Comparison of ENCODE assay signal across 9 cellular contexts in genomic region chr2:186543561-186544131, GRCh38. TPM values are rescaled to one million over a fixed set of nuclear protein-coding genes. Genes with fewer than 3 reads are reported as not detected.
DNase-seq lines count a peak whose midpoint lies in the region; ATAC-seq, FAIRE-seq and TF ChIP-seq lines count a peak whose summit lies in the region.
"Had no signal": no experiment of that assay in that cellular context is flagged by ENCODE, and none has a peak within 500 bp of the region (broad histone marks: within the 10 kb centered on the region; RNA-seq: fewer than 3 reads in every experiment).

No MANE protein-coding gene starts in this region.

- peaks cover 6% of the 10 kb centered on the region for H3K27me3 Mint-ChIP-seq in activated naive CD4-positive, alpha-beta T cell treated with anti-CD3 and anti-CD28 coated beads for 36 hours (ENCODE audit: low read depth)
- H3K27me3 Mint-ChIP-seq in stimulated activated memory B cell treated with anti-CD40 and anti-IgM and Interleukin-4, amounts not matched to agents 10 μg/mL and 1 μg/mL and 100 μg/mL, for 72 hours, result no peaks in the 10 kb centered on the region

- H3K36me3 Mint-ChIP-seq in activated naive CD4-positive, alpha-beta T cell treated with anti-CD3 and anti-CD28 coated beads for 36 hours (ENCODE audit: low read depth), result no peaks in the 10 kb centered on the region
- no peaks in the 10 kb centered on the region for H3K36me3 Mint-ChIP-seq in stimulated activated memory B cell treated with anti-CD40 and anti-IgM and Interleukin-4, amounts not matched to agents 10 μg/mL and 1 μg/mL and 100 μg/mL, for 72 hours

- WGBS in suprapubic skin, result 45% methylated on average over 3 of the region's 3 CpGs

- peak overlapping the region in 1 of 2 donors; percentile 36 for H3K9ac ChIP-seq in kidney (ENCODE audit: low read length in 2 of 2)

- intact Hi-C loops in kidney (cut with DNase I), result no loop called here
- intact Hi-C loops in activated naive CD4-positive, alpha-beta T cell treated with anti-CD3 and anti-CD28 coated beads for 36 hours (cut with micrococcal nuclease), result no loop called here
- intact Hi-C loops in posterior vena cava (cut with DNase I), result no loop called here

- no peak for TF ChIP-seq POLR2A in suprapubic skin (IDR thresholded peaks at IDR 0.05)

- no peak overlapping the region for H3K27ac Mint-ChIP-seq in activated naive CD4-positive, alpha-beta T cell treated with anti-CD3 and anti-CD28 coated beads for 36 hours
- H3K27ac Mint-ChIP-seq in stimulated activated memory B cell treated with anti-CD40 and anti-IgM and Interleukin-4, amounts not matched to agents 10 μg/mL and 1 μg/mL and 100 μg/mL, for 72 hours, result no peak overlapping the region

- no peaks in the 10 kb centered on the region for H3K36me3 ChIP-seq in kidney (ENCODE audit: control insufficient read depth in 1 of 2, insufficient read depth in 2 of 2, low read length in 2 of 2)
- no peaks in the 10 kb centered on the region for H3K36me3 ChIP-seq in suprapubic skin

- H3K4me1 ChIP-seq in kidney (ENCODE audit: control insufficient read depth in 1 of 2, insufficient read depth in 1 of 2, low read depth in 1 of 2, low read length in 2 of 2), result peaks cover 2 to 14% of the 10 kb centered on the region in 2 donors
- H3K4me1 ChIP-seq in suprapubic skin, result peaks cover 22% of the 10 kb centered on the region

- H3K4me1 Mint-ChIP-seq in activated naive CD4-positive, alpha-beta T cell treated with anti-CD3 and anti-CD28 coated beads for 36 hours (ENCODE audit: low read depth), result no peaks in the 10 kb centered on the region
- no peaks in the 10 kb centered on the region for H3K4me1 Mint-ChIP-seq in stimulated activated memory B cell treated with anti-CD40 and anti-IgM and Interleukin-4, amounts not matched to agents 10 μg/mL and 1 μg/mL and 100 μg/mL, for 72 hours

- no peak for ATAC-seq in stimulated activated memory B cell treated with anti-CD40 and anti-IgM and Interleukin-4, amounts not matched to agents 10 μg/mL and 1 μg/mL and 100 μg/mL, for 72 hours

- no peak for FAIRE-seq in kidney (lab: Jason Lieb, UNC)
- FAIRE-seq: GM12892 had no signal

- no peaks in the 10 kb centered on the region for H3K9me3 Mint-ChIP-seq in activated naive CD4-positive, alpha-beta T cell treated with anti-CD3 and anti-CD28 coated beads for 36 hours
- H3K9me3 Mint-ChIP-seq in stimulated activated memory B cell treated with anti-CD40 and anti-IgM and Interleukin-4, amounts not matched to agents 10 μg/mL and 1 μg/mL and 100 μg/mL, for 72 hours, result no peaks in the 10 kb centered on the region

- CTCF ChIA-PET in activated naive CD4-positive, alpha-beta T cell treated with anti-CD3 and anti-CD28 coated beads for 36 hours (lab: Charles Lee), result no interaction called here

- H3K27ac ChIP-seq in kidney (ENCODE audit: low read depth in 2 of 2, low read length in 2 of 2) (peak overlapping the region; percentile 63 to 82), suprapubic skin (peak overlapping the region; percentile 77)

- H3K9me3 ChIP-seq in kidney (ENCODE audit: control insufficient read depth in 1 of 2, low read length in 2 of 2) (no peaks in the 10 kb centered on the region), suprapubic skin (no peaks in the 10 kb centered on the region)

- no peak overlapping the region for H3K4me3 ChIP-seq in kidney (ENCODE audit: low read length in 2 of 2)
- H3K4me3 ChIP-seq in suprapubic skin, result no peak overlapping the region

- no peaks in the 10 kb centered on the region for H3K27me3 ChIP-seq in suprapubic skin

- TF ChIP-seq CTCF in kidney (IDR thresholded peaks at IDR 0.05; ENCODE audit: borderline replicate concordance, extremely low read depth, insufficient read depth) (no peak), suprapubic skin (IDR thresholded peaks at IDR 0.05) (no peak)

- no peak overlapping the region for H3K4me3 Mint-ChIP-seq in activated naive CD4-positive, alpha-beta T cell treated with anti-CD3 and anti-CD28 coated beads for 36 hours
- no peak overlapping the region for H3K4me3 Mint-ChIP-seq in stimulated activated memory B cell treated with anti-CD40 and anti-IgM and Interleukin-4, amounts not matched to agents 10 μg/mL and 1 μg/mL and 100 μg/mL, for 72 hours

- TF ChIP-seq EP300 in suprapubic skin (IDR thresholded peaks at IDR 0.05), result no peak

- DNase-seq in HS-5 (ENCODE audit: low read depth) (peak; percentile 58), brain pericyte (ENCODE audit: low read depth, low spot score) (peak; percentile 12), kidney (no peak), suprapubic skin (ENCODE audit: low spot score in 2 of 2) (no peak), posterior vena cava (ENCODE audit: low spot score) (no peak), T1000 (lab: John Stamatoyannopoulos, UW) (no peak)
- no peak for DNase-seq in activated naive CD4-positive, alpha-beta T cell treated with anti-CD3 and anti-CD28 coated beads for 36 hours

RNA-seq across cellular contexts. Expression of gene ITGAV, which starts 46.2 kb away (rescaled TPM):
- total RNA-seq in kidney, result 99.0 TPM
- polyA plus RNA-seq in kidney (ENCODE audit: insufficient read depth, low read depth, low replicate concordance), result 26.3 TPM
- 100 to 1,000 TPM in 1 of 4 donors, 10 to 100 TPM in 3; 66.7 to 132 (median 87.2) TPM for total RNA-seq in suprapubic skin
- total RNA-seq in activated naive CD4-positive, alpha-beta T cell treated with anti-CD3 and anti-CD28 coated beads for 36 hours, result 1 to 10 TPM; 4.5 to 5.0 TPM
- total RNA-seq in posterior vena cava, result 100 to 1,000 TPM; 104 to 118 TPM

RNA-seq across cellular contexts. Expression of gene ZC3H15, which starts 57.6 kb away (rescaled TPM):
- total RNA-seq in kidney, result 45.3 TPM
- polyA plus RNA-seq in kidney (ENCODE audit: insufficient read depth, low read depth, low replicate concordance), result 51.5 TPM
- 10 to 100 TPM; 41.8 to 66.5 (median 51.4) TPM for total RNA-seq in suprapubic skin
- 10 to 100 TPM; 92.2 to 93.3 TPM for total RNA-seq in activated naive CD4-positive, alpha-beta T cell treated with anti-CD3 and anti-CD28 coated beads for 36 hours
- total RNA-seq in posterior vena cava, result 10 to 100 TPM; 46.3 to 54.3 TPM

Comparison
In these comparisons a context has a peak if more than half of its experiments do, and no peak if none do; other contexts are left out.
1. DNase-seq: peak in HS-5 (single experiment) and brain pericyte (single experiment); none in kidney (single experiment), suprapubic skin (0 of 2), activated naive CD4-positive, alpha-beta T cell treated with anti-CD3 and anti-CD28 coated beads for 36 hours (single experiment), posterior vena cava (single experiment) and T1000 (single experiment).
2. RNA of gene ITGAV, which starts 46.2 kb away (total RNA-seq): 104 to 118 TPM in posterior vena cava, 99.0 TPM in kidney (single experiment) and 66.7 to 132 TPM in suprapubic skin; 4.5 to 5.0 TPM in activated naive CD4-positive, alpha-beta T cell treated with anti-CD3 and anti-CD28 coated beads for 36 hours; every median in the first group is over 10 times any median in the second.